ENCODE assay signal across 15 cellular contexts in the genomic region with DNA sequence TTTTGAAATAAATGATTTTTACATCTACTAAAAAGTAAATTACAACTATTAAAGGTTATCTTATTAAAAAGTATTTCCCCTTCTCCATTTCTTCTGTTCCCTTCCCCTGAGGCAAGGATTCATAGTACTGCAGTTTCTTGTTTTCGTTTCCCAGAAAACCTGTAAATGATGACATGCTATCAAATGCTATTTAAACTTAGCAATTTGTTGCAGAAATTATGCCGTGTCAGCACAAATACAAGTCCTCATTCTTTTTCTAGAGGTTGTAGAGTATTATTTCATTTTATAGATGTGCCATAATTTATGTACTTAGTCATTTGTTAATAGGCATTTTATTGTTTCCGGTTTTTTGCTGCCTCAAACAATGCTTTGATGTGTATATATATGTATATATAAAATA.
DNase-seq lines count a peak whose midpoint lies in the region; ATAC-seq and TF ChIP-seq lines count a peak whose summit lies in the region.
"Had no signal": no experiment of that assay in that cellular context is flagged by ENCODE, and none has a peak within 500 bp of the region (broad histone marks: within the 10 kb centered on the region; RNA-seq: fewer than 3 reads in every experiment).

No MANE protein-coding gene starts in this region.

- no peaks in the 10 kb centered on the region for H3K36me3 ChIP-seq in KMS-11 (ENCODE audit: insufficient read depth)
- H3K36me3 ChIP-seq in naive thymus-derived CD4-positive, alpha-beta T cell (ENCODE audit: control insufficient read depth in 2 of 3, insufficient read depth in 3 of 3, low read length in 3 of 3) = no peaks in the 10 kb centered on the region

- CTCF ChIA-PET in naive thymus-derived CD4-positive, alpha-beta T cell (lab: Charles Lee) = no interaction called here

- peak overlapping the region; percentile 42 for H3K4me2 ChIP-seq in KMS-11

- H3K79me2 ChIP-seq in KMS-11 (ENCODE audit: insufficient read depth, low read depth) = no peaks in the 10 kb centered on the region

- no peak for TF ChIP-seq CTCF in KMS-11 (conservative IDR thresholded peaks at IDR 0.05; ENCODE audit: low read depth, low read length)

- POLR2A ChIA-PET in naive thymus-derived CD4-positive, alpha-beta T cell (lab: Charles Lee) = no interaction called here

- no peak overlapping the region for H2AFZ ChIP-seq in KMS-11 (ENCODE audit: low read depth)

- no peaks in the 10 kb centered on the region for H4K20me1 ChIP-seq in KMS-11 (ENCODE audit: insufficient read depth)

- H3K27ac ChIP-seq in KMS-11 = peak overlapping the region; percentile 42; the same call in 1 of the 2 replicates
- H3K27ac ChIP-seq in naive thymus-derived CD4-positive, alpha-beta T cell (ENCODE audit: low read depth, low read length) = no peak overlapping the region

- H3K4me1 ChIP-seq in KMS-11 (ENCODE audit: low read depth, poor library complexity, severe bottlenecking) = peaks cover 39% of the 10 kb centered on the region
- H3K4me1 ChIP-seq in naive thymus-derived CD4-positive, alpha-beta T cell (ENCODE audit: control insufficient read depth in 2 of 2, insufficient read depth in 2 of 2, low read length in 2 of 2) = no peaks in the 10 kb centered on the region

- H3K9me3 ChIP-seq in naive thymus-derived CD4-positive, alpha-beta T cell (ENCODE audit: control insufficient read depth in 2 of 3, low read length in 3 of 3) = no peaks in the 10 kb centered on the region

- H3K4me3 Mint-ChIP-seq in T-helper 2 cell treated with Interferon-gamma antibody and Interleukin-4, amounts not matched to agents 5 μg/mL and 100 μg/mL, for 36 hours = no peak overlapping the region
- H3K4me3 Mint-ChIP-seq in stimulated activated effector memory CD8-positive, alpha-beta T cell treated with anti-CD3 and anti-CD28 coated beads, Interleukin-12 subunit alpha, Interleukin-12 subunit beta, amount 100 ng/mL, for 72 hours = no peak overlapping the region
- H3K4me3 Mint-ChIP-seq in naive thymus-derived CD4-positive, alpha-beta T cell = no peak overlapping the region
- H3K4me3 Mint-ChIP-seq: CD4-positive, CD25-positive, alpha-beta regulatory T cell had no signal

- peaks cover 14% of the 10 kb centered on the region for H3K27me3 Mint-ChIP-seq in T-helper 2 cell treated with Interferon-gamma antibody and Interleukin-4, amounts not matched to agents 5 μg/mL and 100 μg/mL, for 36 hours (ENCODE audit: low read depth)
- peaks cover 0 to 11% (median 0%) of the 10 kb centered on the region in 5 donors for H3K27me3 Mint-ChIP-seq in naive thymus-derived CD4-positive, alpha-beta T cell

- H3K9ac ChIP-seq in KMS-11 = no peak overlapping the region

- DNase-seq in T-helper 2 cell treated with Interferon-gamma antibody and Interleukin-4, amounts not matched to agents 5 μg/mL and 100 μg/mL, for 36 hours (ENCODE audit: low spot score) = no peak
- no peak for DNase-seq in T-helper 2 cell
- DNase-seq in RPMI8226 = peak; percentile 57
- no peak for DNase-seq in mesenteric fat pad (ENCODE audit: low spot score)
- DNase-seq in SKM-1 treated with dmso at 0.1 percent for 144 hours (lab: John Stamatoyannopoulos, UW; ENCODE audit: unreplicated experiment) = no peak
- no peak for DNase-seq in stimulated activated effector memory CD8-positive, alpha-beta T cell treated with anti-CD3 and anti-CD28 coated beads, Interleukin-12 subunit alpha, Interleukin-12 subunit beta, amount 100 ng/mL, for 72 hours (ENCODE audit: low spot score in 2 of 2)
- DNase-seq in naive thymus-derived CD4-positive, alpha-beta T cell = no peak
- DNase-seq: 8988T, NCI-H1436, NCI-H226, NCI-H526 treated with DMSO at 0.1 percent for 48 hours had no signal

- H3K4me1 Mint-ChIP-seq in T-helper 2 cell treated with Interferon-gamma antibody and Interleukin-4, amounts not matched to agents 5 μg/mL and 100 μg/mL, for 36 hours (ENCODE audit: low read depth) = peaks cover 13% of the 10 kb centered on the region
- peaks cover 17% of the 10 kb centered on the region for H3K4me1 Mint-ChIP-seq in stimulated activated effector memory CD8-positive, alpha-beta T cell treated with anti-CD3 and anti-CD28 coated beads, Interleukin-12 subunit alpha, Interleukin-12 subunit beta, amount 100 ng/mL, for 72 hours
- peaks cover 0 to 7% (median 0%) of the 10 kb centered on the region in 7 donors for H3K4me1 Mint-ChIP-seq in naive thymus-derived CD4-positive, alpha-beta T cell
- H3K4me1 Mint-ChIP-seq: CD4-positive, CD25-positive, alpha-beta regulatory T cell had no signal

- no peaks in the 10 kb centered on the region for H3K9me3 Mint-ChIP-seq in T-helper 2 cell treated with Interferon-gamma antibody and Interleukin-4, amounts not matched to agents 5 μg/mL and 100 μg/mL, for 36 hours
- H3K9me3 Mint-ChIP-seq in stimulated activated effector memory CD8-positive, alpha-beta T cell treated with anti-CD3 and anti-CD28 coated beads, Interleukin-12 subunit alpha, Interleukin-12 subunit beta, amount 100 ng/mL, for 72 hours = no peaks in the 10 kb centered on the region
- peaks cover 0 to 4% (median 0%) of the 10 kb centered on the region in 11 donors for H3K9me3 Mint-ChIP-seq in naive thymus-derived CD4-positive, alpha-beta T cell
- H3K9me3 Mint-ChIP-seq: CD4-positive, CD25-positive, alpha-beta regulatory T cell had no signal

- H3K27me3 ChIP-seq in KMS-11 (ENCODE audit: insufficient read depth, low read depth) = no peaks in the 10 kb centered on the region
- H3K27me3 ChIP-seq in naive thymus-derived CD4-positive, alpha-beta T cell (ENCODE audit: control insufficient read depth in 2 of 2, insufficient read depth in 2 of 2, low read length in 2 of 2) = no peaks in the 10 kb centered on the region

- intact Hi-C loops in naive thymus-derived CD4-positive, alpha-beta T cell (cut with micrococcal nuclease) = no loop called here

- H3K27ac Mint-ChIP-seq in T-helper 2 cell treated with Interferon-gamma antibody and Interleukin-4, amounts not matched to agents 5 μg/mL and 100 μg/mL, for 36 hours = peak overlapping the region; percentile 44
- H3K27ac Mint-ChIP-seq in stimulated activated effector memory CD8-positive, alpha-beta T cell treated with anti-CD3 and anti-CD28 coated beads, Interleukin-12 subunit alpha, Interleukin-12 subunit beta, amount 100 ng/mL, for 72 hours = no peak overlapping the region
- H3K27ac Mint-ChIP-seq in naive thymus-derived CD4-positive, alpha-beta T cell = no peak overlapping the region
- H3K27ac Mint-ChIP-seq: CD4-positive, CD25-positive, alpha-beta regulatory T cell had no signal

- no peaks in the 10 kb centered on the region for H3K36me3 Mint-ChIP-seq in T-helper 2 cell treated with Interferon-gamma antibody and Interleukin-4, amounts not matched to agents 5 μg/mL and 100 μg/mL, for 36 hours (ENCODE audit: low read depth)
- peaks cover 6% of the 10 kb centered on the region for H3K36me3 Mint-ChIP-seq in stimulated activated effector memory CD8-positive, alpha-beta T cell treated with anti-CD3 and anti-CD28 coated beads, Interleukin-12 subunit alpha, Interleukin-12 subunit beta, amount 100 ng/mL, for 72 hours
- H3K36me3 Mint-ChIP-seq in naive thymus-derived CD4-positive, alpha-beta T cell = no peaks in the 10 kb centered on the region
- H3K36me3 Mint-ChIP-seq: CD4-positive, CD25-positive, alpha-beta regulatory T cell had no signal

- no peak for ATAC-seq in stimulated activated effector memory CD8-positive, alpha-beta T cell treated with anti-CD3 and anti-CD28 coated beads, Interleukin-12 subunit alpha, Interleukin-12 subunit beta, amount 100 ng/mL, for 72 hours
- ATAC-seq in naive thymus-derived CD4-positive, alpha-beta T cell = no peak
- ATAC-seq: HCT116, Right ventricle myocardium inferior had no signal

- no peak overlapping the region for H3K4me3 ChIP-seq in KMS-11 (IDR thresholded peaks at IDR 0.05; ENCODE audit: insufficient read depth, low read depth, low read length)
- no peak overlapping the region for H3K4me3 ChIP-seq in naive thymus-derived CD4-positive, alpha-beta T cell (ENCODE audit: low read length)
